In the genomic region with DNA sequence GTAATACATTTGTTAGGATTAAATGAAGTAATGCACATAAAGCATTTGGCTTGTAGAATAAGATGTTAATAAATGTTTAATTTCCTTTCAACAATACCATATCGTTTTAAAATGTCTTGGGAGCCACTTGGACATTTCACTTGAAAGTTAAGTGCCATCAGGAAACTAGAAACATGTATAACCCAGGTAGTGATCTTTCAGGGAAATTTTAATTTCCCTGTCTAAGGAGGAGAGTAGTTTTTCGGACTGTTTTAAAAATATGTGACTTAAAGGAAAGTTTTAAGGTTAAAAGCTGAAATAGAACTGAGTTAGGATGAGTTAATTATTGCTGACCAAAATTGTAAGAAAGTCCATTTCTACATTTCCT, we compare ENCODE assay signal across 11 cellular contexts. TPM values are rescaled to one million over a fixed set of nuclear protein-coding genes. Genes with fewer than 3 reads are reported as not detected.
DNase-seq lines count a peak whose midpoint lies in the region; ATAC-seq, FAIRE-seq and TF ChIP-seq lines count a peak whose summit lies in the region.
"Had no signal": no experiment of that assay in that cellular context is flagged by ENCODE, and none has a peak within 500 bp of the region (broad histone marks: within the 10 kb centered on the region; RNA-seq: fewer than 3 reads in every experiment).

No MANE protein-coding gene starts in this region.

- H3K4me2 ChIP-seq in BLaER1 treated with 17β-estradiol and CSF1 and Interleukin-3, amounts not matched to agents 10 nM and 100 nM: peak overlapping the region in 9 of 11 experiments; percentile 29 to 78 (median 54); a peak in 12 of 22 replicates
- H3K4me2 ChIP-seq in Loucy (ENCODE audit: low read depth, low read length, poor library complexity, severe bottlenecking): peak overlapping the region; percentile 44

- no peaks in the 10 kb centered on the region for H3F3A ChIP-seq in Loucy (ENCODE audit: low read depth)

- H3K4me3 ChIP-seq in BLaER1 treated with 17β-estradiol and CSF1 and Interleukin-3, amounts not matched to agents 10 nM and 100 nM: no peak overlapping the region
- no peak overlapping the region for H3K4me3 ChIP-seq in Loucy (ENCODE audit: low read length, poor library complexity, severe bottlenecking)
- H3K4me3 ChIP-seq in breast epithelium: peak overlapping the region in 1 of 3 donors; percentile 34

- peaks cover 0 to 39% (median 34%) of the 10 kb centered on the region in 11 experiments; a peak in 20 of 22 replicates for H3K36me3 ChIP-seq in BLaER1 treated with 17β-estradiol and CSF1 and Interleukin-3, amounts not matched to agents 10 nM and 100 nM
- H3K36me3 ChIP-seq in Loucy (ENCODE audit: insufficient read depth, low read length) (no peaks in the 10 kb centered on the region), breast epithelium (no peaks in the 10 kb centered on the region)

- H3K27ac Mint-ChIP-seq in naive B cell: peak overlapping the region in 5 of 6 donors; percentile 6 to 79 (median 75)

- H3K9me3 ChIP-seq in BLaER1 treated with 17β-estradiol and CSF1 and Interleukin-3, amounts not matched to agents 10 nM and 100 nM (replicated peaks in 1 of 11): peaks cover 0 to 6% (median 0%) of the 10 kb centered on the region in 11 experiments; a peak in 3 of 22 replicates
- H3K9me3 ChIP-seq in Loucy (ENCODE audit: insufficient read depth, low read depth, low read length): no peaks in the 10 kb centered on the region
- no peaks in the 10 kb centered on the region for H3K9me3 ChIP-seq in breast epithelium

- TF ChIP-seq CTCF in Loucy (conservative IDR thresholded peaks at IDR 0.05; ENCODE audit: low read length) (no peak), breast epithelium (IDR thresholded peaks at IDR 0.05) (no peak)

- ATAC-seq in naive B cell (ENCODE audit: low read depth in 2 of 2): no peak
- ATAC-seq in GM19351 (IDR thresholded peaks at IDR 0.05; ENCODE audit: unreplicated experiment): no peak
- ATAC-seq: SK-N-SH treated with all-trans-retinoic acid at 6 μM for 48 hours had no signal

- no peaks in the 10 kb centered on the region for H3K27me3 ChIP-seq in BLaER1 treated with 17β-estradiol and CSF1 and Interleukin-3, amounts not matched to agents 10 nM and 100 nM
- H3K27me3 ChIP-seq in Loucy (ENCODE audit: insufficient read depth, low read length, poor library complexity, severe bottlenecking) (no peaks in the 10 kb centered on the region), breast epithelium (no peaks in the 10 kb centered on the region)

- H4K20me1 ChIP-seq in BLaER1 treated with 17β-estradiol and CSF1 and Interleukin-3, amounts not matched to agents 10 nM and 100 nM: peaks cover 72 to 97% (median 94%) of the 10 kb centered on the region in 11 experiments; a peak in 21 of 22 replicates
- peaks cover 37% of the 10 kb centered on the region for H4K20me1 ChIP-seq in Loucy (ENCODE audit: insufficient read depth, low read length, poor library complexity, severe bottlenecking)

- H3K9me3 Mint-ChIP-seq in naive B cell: peaks cover 0 to 3% (median 0%) of the 10 kb centered on the region in 7 donors

- H3K27ac ChIP-seq in BLaER1 treated with 17β-estradiol and CSF1 and Interleukin-3, amounts not matched to agents 10 nM and 100 nM: no peak overlapping the region
- H3K27ac ChIP-seq in breast epithelium: peak overlapping the region; percentile 67 to 68

- intact Hi-C loops in breast epithelium (cut with DNase I; ENCODE audit: low total_unique reads): no loop called here

- peaks cover 16 to 67% (median 26%) of the 10 kb centered on the region in 10 experiments for H3K4me1 ChIP-seq in BLaER1 treated with 17β-estradiol and CSF1 and Interleukin-3, amounts not matched to agents 10 nM and 100 nM
- H3K4me1 ChIP-seq in Loucy (ENCODE audit: insufficient read depth, low read length, poor library complexity, severe bottlenecking) (peaks cover 10% of the 10 kb centered on the region), breast epithelium (no peaks in the 10 kb centered on the region)

- peak overlapping the region in 1 of 11 experiments; percentile 38; a peak in 1 of 22 replicates for H3K9ac ChIP-seq in BLaER1 treated with 17β-estradiol and CSF1 and Interleukin-3, amounts not matched to agents 10 nM and 100 nM
- no peak overlapping the region for H3K9ac ChIP-seq in Loucy (ENCODE audit: low read depth, low read length, poor library complexity, severe bottlenecking)

- no peak for FAIRE-seq in GM12891 (lab: Jason Lieb, UNC)

- no peaks in the 10 kb centered on the region for H3K9me2 ChIP-seq in Loucy (replicated peaks; ENCODE audit: low read depth, low read length)

- peaks cover 50 to 94% (median 65%) of the 10 kb centered on the region in 3 donors for H3K4me1 Mint-ChIP-seq in naive B cell

- H3K36me3 Mint-ChIP-seq in naive B cell: peaks cover 0 to 4% of the 10 kb centered on the region in 2 donors

- H3K79me2 ChIP-seq in Loucy (ENCODE audit: insufficient read depth, low read length): peaks cover 90% of the 10 kb centered on the region

- TF ChIP-seq POLR2A in breast epithelium (IDR thresholded peaks at IDR 0.05) (no peak), GM12891 (IDR thresholded peaks at IDR 0.05; ENCODE audit: low read depth, low read length) (no peak)

- no peaks in the 10 kb centered on the region for H3K27me3 Mint-ChIP-seq in naive B cell

- DNase-seq in breast epithelium (ENCODE audit: low spot score in 2 of 2) (no peak), naive B cell (no peak), GM12891 (ENCODE audit: insufficient read length, low spot score) (no peak), HuH-7.5 (ENCODE audit: low spot score) (no peak), HT-29 (ENCODE audit: low spot score) (no peak)
- DNase-seq: activated CD8-positive, alpha-beta memory T cell treated with anti-CD3 and anti-CD28 coated beads, Interleukin-2, amount 50 U/mL, for 48 hours; NCI-H345 had no signal

- H3K4me3 Mint-ChIP-seq in naive B cell: peak overlapping the region in 6 of 8 donors; percentile 17 to 63 (median 52)

- no peak overlapping the region for H2AFZ ChIP-seq in Loucy (ENCODE audit: low read length)

TF ChIP-seq in GM12891, 5 proteins besides CTCF, POLR2A, EP300 and RAD21:
- TF ChIP-seq POU2F2 (IDR thresholded peaks at IDR 0.05; ENCODE audit: low read depth, low read length) (no peak), TAF1 (IDR thresholded peaks at IDR 0.05; ENCODE audit: low read depth, low read length) (no peak), POLR2AphosphoS5 (IDR thresholded peaks at IDR 0.05; ENCODE audit: low read depth, low read length) (no peak), SPI1 (IDR thresholded peaks at IDR 0.05; ENCODE audit: low read depth, low read length) (no peak), PAX5 (IDR thresholded peaks at IDR 0.05; ENCODE audit: insufficient read depth, low read length, severe bottlenecking) (no peak)

RNA-seq across cellular contexts. Expression of a gene that starts 18.0 kb away (rescaled TPM):
- total RNA-seq in breast epithelium: 10 to 100 TPM; 39.4 to 82.8 (median 41.0) TPM
- polyA plus RNA-seq in naive B cell (ENCODE audit: low read depth in 6 of 6): 100 to 1,000 TPM; 168 to 314 (median 243) TPM
- polyA plus RNA-seq in GM12891 (2012; ENCODE audit: low read depth, missing spikeins): 54.8 TPM
- total RNA-seq in HT-29 (2014; rRNA removed; shearing (Covaris generic)): 18.3 and 20.7 TPM in 2 replicates

Comparison
In these comparisons a context has a peak if more than half of its experiments do, and no peak if none do; other contexts are left out.
1. H3K27ac ChIP-seq: peak in breast epithelium (2 of 2); none in BLaER1 treated with 17β-estradiol and CSF1 and Interleukin-3, amounts not matched to agents 10 nM and 100 nM (0 of 11).